10 cellular contexts compared by ENCODE assay signal in the genomic region with DNA sequence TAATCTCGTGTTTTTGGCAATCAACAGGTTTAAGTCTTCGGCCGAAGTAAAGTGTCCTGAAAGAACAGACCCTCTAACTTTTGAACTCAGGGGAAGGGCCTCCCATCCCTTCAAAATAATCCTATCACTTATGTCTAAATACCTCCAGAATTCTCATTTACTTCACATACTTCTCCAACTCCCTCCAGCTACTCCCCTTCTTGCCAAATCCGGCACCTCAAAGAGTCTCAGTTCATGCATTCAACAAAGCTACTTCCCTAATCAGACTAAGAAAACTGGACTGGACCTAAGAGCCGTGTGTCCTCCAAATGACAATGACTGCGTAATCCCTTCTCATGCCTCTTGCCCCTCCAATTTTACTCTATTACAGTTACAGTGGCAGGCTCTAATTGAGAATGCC. TPM values are rescaled to one million over a fixed set of nuclear protein-coding genes. Genes with fewer than 3 reads are reported as not detected.
A peak's percentile ranks its signal among the peaks of the same experiment; 100 is the strongest.
DNase-seq lines count a peak whose midpoint lies in the region; ATAC-seq, FAIRE-seq and TF ChIP-seq lines count a peak whose summit lies in the region.
"Had no signal": no experiment of that assay in that cellular context is flagged by ENCODE, and none has a peak within 500 bp of the region (broad histone marks: within the 10 kb centered on the region; RNA-seq: fewer than 3 reads in every experiment).

No MANE protein-coding gene starts in this region.

- TF ChIP-seq CTCF in NB4 (IDR thresholded peaks at IDR 0.05; ENCODE audit: low read depth, low read length) (no peak), cardiac fibroblast (IDR thresholded peaks at IDR 0.05; ENCODE audit: low read depth, low read length) (no peak), nephron progenitor cell (IDR thresholded peaks at IDR 0.05) (no peak)

- H3K9me3 ChIP-seq in CD4-positive, CD25-positive, alpha-beta regulatory T cell (ENCODE audit: control insufficient read depth in 2 of 2, low read length in 2 of 2): no peaks in the 10 kb centered on the region

- no peaks in the 10 kb centered on the region for H3K27me3 Mint-ChIP-seq in CD4-positive, CD25-positive, alpha-beta regulatory T cell
- H3K27me3 Mint-ChIP-seq in nephron progenitor cell (ENCODE audit: low read depth, poor library complexity): no peaks in the 10 kb centered on the region

- H3K36me3 ChIP-seq in CD4-positive, CD25-positive, alpha-beta regulatory T cell (ENCODE audit: control insufficient read depth, insufficient read depth, low read length): peaks cover 34% of the 10 kb centered on the region

- peaks cover 33 to 78% (median 57%) of the 10 kb centered on the region in 4 donors for H3K4me1 Mint-ChIP-seq in CD4-positive, CD25-positive, alpha-beta regulatory T cell
- peaks cover 52% of the 10 kb centered on the region for H3K4me1 Mint-ChIP-seq in nephron progenitor cell

- no peak for DNase-seq in CD4-positive, CD25-positive, alpha-beta regulatory T cell
- peak; percentile 71 for DNase-seq in NB4 (ENCODE audit: low read depth)
- DNase-seq in cardiac fibroblast (ENCODE audit: low read depth in 2 of 2): no peak
- no peak for DNase-seq in nephron progenitor cell
- DNase-seq in GM12891 (ENCODE audit: insufficient read length, low spot score): no peak
- DNase-seq in occipital lobe (lab: John Stamatoyannopoulos, UW): no peak
- no peak for DNase-seq in NCI-H82 treated with DMSO at 0.1 percent for 48 hours (lab: John Stamatoyannopoulos, UW; ENCODE audit: unreplicated experiment)
- DNase-seq in activated CD4-positive, alpha-beta T cell treated with anti-CD3 and anti-CD28 coated beads for 48 hours: no peak
- DNase-seq: activated CD4-positive, CD25-positive, alpha-beta regulatory T cell; stimulated activated CD4-positive, alpha-beta T cell treated with anti-CD3 and anti-CD28 coated beads, Interleukin-15, amount 100 ng/mL, for 24 hours had no signal

- H3K27me3 ChIP-seq in CD4-positive, CD25-positive, alpha-beta regulatory T cell (ENCODE audit: control insufficient read depth, insufficient read depth, low read length): no peaks in the 10 kb centered on the region

- TF ChIP-seq POLR2A in NB4 (IDR thresholded peaks at IDR 0.05; ENCODE audit: extremely low read depth, insufficient read length): no peak
- TF ChIP-seq POLR2A in GM12891 (IDR thresholded peaks at IDR 0.05; ENCODE audit: low read depth, low read length): no peak

- H3K9me3 Mint-ChIP-seq in CD4-positive, CD25-positive, alpha-beta regulatory T cell: no peaks in the 10 kb centered on the region
- no peaks in the 10 kb centered on the region for H3K9me3 Mint-ChIP-seq in nephron progenitor cell

- H3K27ac Mint-ChIP-seq in CD4-positive, CD25-positive, alpha-beta regulatory T cell: peak overlapping the region; percentile 45 to 98 (median 97)
- H3K27ac Mint-ChIP-seq in nephron progenitor cell: peak overlapping the region; percentile 5

- H3K27ac ChIP-seq in CD4-positive, CD25-positive, alpha-beta regulatory T cell (ENCODE audit: insufficient read depth, low read length, poor library complexity, severe bottlenecking): peak overlapping the region; percentile 15

- H3K4me3 Mint-ChIP-seq in CD4-positive, CD25-positive, alpha-beta regulatory T cell: peak overlapping the region; percentile 89 to 98 (median 96)
- H3K4me3 Mint-ChIP-seq in nephron progenitor cell: peak overlapping the region; percentile 95

- peaks cover 32% of the 10 kb centered on the region for H3K4me1 ChIP-seq in CD4-positive, CD25-positive, alpha-beta regulatory T cell (ENCODE audit: control insufficient read depth, insufficient read depth, low read length, poor library complexity, severe bottlenecking)

- H3K36me3 Mint-ChIP-seq in CD4-positive, CD25-positive, alpha-beta regulatory T cell: peaks cover 25% of the 10 kb centered on the region
- peaks cover 25% of the 10 kb centered on the region for H3K36me3 Mint-ChIP-seq in nephron progenitor cell (ENCODE audit: low read depth)

- no peak for ATAC-seq in CD4-positive, CD25-positive, alpha-beta regulatory T cell (ENCODE audit: low read depth in 2 of 2)

- FAIRE-seq in GM12891 (lab: Jason Lieb, UNC): no peak

- H3K4me3 ChIP-seq in CD4-positive, CD25-positive, alpha-beta regulatory T cell (ENCODE audit: low read depth, low read length): peak overlapping the region; percentile 85
- H3K4me3 ChIP-seq in NB4 (ENCODE audit: low read depth, low read length) (peak overlapping the region; percentile 77), cardiac fibroblast (replicated peaks in 1 of 2; ENCODE audit: low read depth in 2 of 2, low read length in 2 of 2) (peak overlapping the region; percentile 92 to 94)

TF ChIP-seq in GM12891, 5 proteins besides CTCF, POLR2A, EP300 and RAD21:
- no peak for TF ChIP-seq PAX5 (IDR thresholded peaks at IDR 0.05; ENCODE audit: insufficient read depth, low read length, severe bottlenecking)

RNA-seq across cellular contexts. Expression of gene DDB1, which starts 1.3 kb away (rescaled TPM):
- total RNA-seq in CD4-positive, CD25-positive, alpha-beta regulatory T cell: 155 TPM
- polyA plus RNA-seq in CD4-positive, CD25-positive, alpha-beta regulatory T cell: 100 to 1,000 TPM; 117 to 158 (median 126) TPM
- 138 TPM for polyA plus RNA-seq in GM12891 (2012; ENCODE audit: low read depth, missing spikeins)
- 210 TPM for total RNA-seq in occipital lobe

RNA-seq across cellular contexts. Expression of gene TKFC, which starts 1.4 kb away (rescaled TPM):
- total RNA-seq in CD4-positive, CD25-positive, alpha-beta regulatory T cell: 29.6 TPM
- polyA plus RNA-seq in CD4-positive, CD25-positive, alpha-beta regulatory T cell: 10 to 100 TPM; 29.2 to 33.2 (median 32.1) TPM
- 54.8 TPM for polyA plus RNA-seq in GM12891 (2012; ENCODE audit: low read depth, missing spikeins)
- total RNA-seq in occipital lobe: 10.6 TPM

RNA-seq across cellular contexts. Expression of gene CYB561A3, which starts 30.0 kb away (rescaled TPM):
- 29.5 TPM for total RNA-seq in CD4-positive, CD25-positive, alpha-beta regulatory T cell
- 10 to 100 TPM; 54.7 to 70.2 (median 59.3) TPM for polyA plus RNA-seq in CD4-positive, CD25-positive, alpha-beta regulatory T cell
- 37.5 TPM for polyA plus RNA-seq in GM12891 (2012; ENCODE audit: low read depth, missing spikeins)
- total RNA-seq in occipital lobe: 8.9 TPM

RNA-seq across cellular contexts. Expression of gene TMEM138, which starts 30.5 kb away (rescaled TPM):
- total RNA-seq in CD4-positive, CD25-positive, alpha-beta regulatory T cell: 48.6 TPM
- 10 to 100 TPM; 59.8 to 73.2 (median 62.0) TPM for polyA plus RNA-seq in CD4-positive, CD25-positive, alpha-beta regulatory T cell
- polyA plus RNA-seq in GM12891 (2012; ENCODE audit: low read depth, missing spikeins): 31.8 TPM
- total RNA-seq in occipital lobe: 24.2 TPM

RNA-seq across cellular contexts. Expression of gene VWCE, which starts 36.5 kb away (rescaled TPM):
- 0.94 TPM for total RNA-seq in CD4-positive, CD25-positive, alpha-beta regulatory T cell
- not detected for polyA plus RNA-seq in CD4-positive, CD25-positive, alpha-beta regulatory T cell
- 5.2 TPM for polyA plus RNA-seq in GM12891 (2012; ENCODE audit: low read depth, missing spikeins)
- total RNA-seq in occipital lobe: 2.7 TPM
